ENCODE assay signal across 1 cellular context in the genomic region with DNA sequence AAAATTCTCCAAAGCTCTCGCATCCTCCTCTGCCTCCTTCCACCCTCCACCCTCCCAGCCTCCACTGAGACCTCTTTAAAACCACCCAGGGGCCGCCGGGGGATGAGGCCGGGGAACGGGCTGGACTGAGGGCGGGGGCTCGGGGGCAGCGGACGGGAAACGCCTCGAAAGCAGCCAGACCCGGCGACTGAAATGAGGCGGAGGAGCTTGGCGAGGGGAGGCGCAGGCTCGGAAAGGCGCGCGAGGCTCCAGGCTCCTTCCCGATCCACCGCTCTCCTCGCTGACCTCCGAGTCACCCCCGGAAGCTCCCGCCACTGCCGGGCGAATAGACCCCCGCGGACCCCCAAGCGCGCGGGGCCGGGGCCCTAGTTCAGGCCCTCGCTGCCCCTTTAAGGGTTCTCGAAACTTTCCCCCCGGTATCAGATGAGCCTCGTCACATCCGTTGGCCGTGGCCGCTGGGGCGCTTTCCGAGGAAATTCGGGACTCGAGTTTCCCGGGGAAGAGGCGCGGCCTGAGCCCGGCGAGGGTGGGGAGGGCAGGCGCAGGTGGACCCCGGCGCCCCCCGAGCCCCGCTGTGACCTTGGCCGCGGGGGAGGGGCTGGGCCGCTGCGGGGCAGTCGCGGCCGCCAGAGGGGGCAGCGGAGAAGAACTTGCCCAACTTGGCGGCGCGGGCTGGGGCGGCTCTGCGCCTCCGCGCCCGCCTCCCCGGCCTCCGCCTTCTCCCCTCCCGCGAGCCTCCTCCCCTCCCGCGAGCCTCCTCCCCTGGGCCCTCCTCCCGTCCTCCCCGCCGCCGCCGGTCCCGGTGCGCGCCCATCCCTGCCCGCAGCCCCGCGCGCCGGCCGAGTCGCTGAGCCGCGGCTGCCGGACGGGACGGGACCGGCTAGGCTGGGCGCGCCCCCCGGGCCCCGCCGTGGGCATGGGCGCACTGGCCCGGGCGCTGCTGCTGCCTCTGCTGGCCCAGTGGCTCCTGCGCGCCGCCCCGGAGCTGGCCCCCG.
TF ChIP-seq lines count a peak whose summit lies in the region.

A gene (plus strand): TSS at position 813 of the 995 bp plus-strand sequence. CDS start 104 bp downstream, at position 917.

TF ChIP-seq in WTC11, 78 proteins besides CTCF, POLR2A, EP300 and RAD21 (continued from another document):
- TF ChIP-seq, protein P1, sequence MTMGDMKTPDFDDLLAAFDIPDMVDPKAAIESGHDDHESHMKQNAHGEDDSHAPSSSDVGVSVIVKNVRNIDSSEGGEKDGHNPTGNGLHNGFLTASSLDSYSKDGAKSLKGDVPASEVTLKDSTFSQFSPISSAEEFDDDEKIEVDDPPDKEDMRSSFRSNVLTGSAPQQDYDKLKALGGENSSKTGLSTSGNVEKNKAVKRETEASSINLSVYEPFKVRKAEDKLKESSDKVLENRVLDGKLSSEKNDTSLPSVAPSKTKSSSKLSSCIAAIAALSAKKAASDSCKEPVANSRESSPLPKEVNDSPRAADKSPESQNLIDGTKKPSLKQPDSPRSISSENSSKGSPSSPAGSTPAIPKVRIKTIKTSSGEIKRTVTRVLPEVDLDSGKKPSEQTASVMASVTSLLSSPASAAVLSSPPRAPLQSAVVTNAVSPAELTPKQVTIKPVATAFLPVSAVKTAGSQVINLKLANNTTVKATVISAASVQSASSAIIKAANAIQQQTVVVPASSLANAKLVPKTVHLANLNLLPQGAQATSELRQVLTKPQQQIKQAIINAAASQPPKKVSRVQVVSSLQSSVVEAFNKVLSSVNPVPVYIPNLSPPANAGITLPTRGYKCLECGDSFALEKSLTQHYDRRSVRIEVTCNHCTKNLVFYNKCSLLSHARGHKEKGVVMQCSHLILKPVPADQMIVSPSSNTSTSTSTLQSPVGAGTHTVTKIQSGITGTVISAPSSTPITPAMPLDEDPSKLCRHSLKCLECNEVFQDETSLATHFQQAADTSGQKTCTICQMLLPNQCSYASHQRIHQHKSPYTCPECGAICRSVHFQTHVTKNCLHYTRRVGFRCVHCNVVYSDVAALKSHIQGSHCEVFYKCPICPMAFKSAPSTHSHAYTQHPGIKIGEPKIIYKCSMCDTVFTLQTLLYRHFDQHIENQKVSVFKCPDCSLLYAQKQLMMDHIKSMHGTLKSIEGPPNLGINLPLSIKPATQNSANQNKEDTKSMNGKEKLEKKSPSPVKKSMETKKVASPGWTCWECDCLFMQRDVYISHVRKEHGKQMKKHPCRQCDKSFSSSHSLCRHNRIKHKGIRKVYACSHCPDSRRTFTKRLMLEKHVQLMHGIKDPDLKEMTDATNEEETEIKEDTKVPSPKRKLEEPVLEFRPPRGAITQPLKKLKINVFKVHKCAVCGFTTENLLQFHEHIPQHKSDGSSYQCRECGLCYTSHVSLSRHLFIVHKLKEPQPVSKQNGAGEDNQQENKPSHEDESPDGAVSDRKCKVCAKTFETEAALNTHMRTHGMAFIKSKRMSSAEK (CRISPR knock-in tag; IDR thresholded peaks at IDR 0.05; ENCODE audit: borderline replicate concordance), result no peak
- TF ChIP-seq, protein P2, sequence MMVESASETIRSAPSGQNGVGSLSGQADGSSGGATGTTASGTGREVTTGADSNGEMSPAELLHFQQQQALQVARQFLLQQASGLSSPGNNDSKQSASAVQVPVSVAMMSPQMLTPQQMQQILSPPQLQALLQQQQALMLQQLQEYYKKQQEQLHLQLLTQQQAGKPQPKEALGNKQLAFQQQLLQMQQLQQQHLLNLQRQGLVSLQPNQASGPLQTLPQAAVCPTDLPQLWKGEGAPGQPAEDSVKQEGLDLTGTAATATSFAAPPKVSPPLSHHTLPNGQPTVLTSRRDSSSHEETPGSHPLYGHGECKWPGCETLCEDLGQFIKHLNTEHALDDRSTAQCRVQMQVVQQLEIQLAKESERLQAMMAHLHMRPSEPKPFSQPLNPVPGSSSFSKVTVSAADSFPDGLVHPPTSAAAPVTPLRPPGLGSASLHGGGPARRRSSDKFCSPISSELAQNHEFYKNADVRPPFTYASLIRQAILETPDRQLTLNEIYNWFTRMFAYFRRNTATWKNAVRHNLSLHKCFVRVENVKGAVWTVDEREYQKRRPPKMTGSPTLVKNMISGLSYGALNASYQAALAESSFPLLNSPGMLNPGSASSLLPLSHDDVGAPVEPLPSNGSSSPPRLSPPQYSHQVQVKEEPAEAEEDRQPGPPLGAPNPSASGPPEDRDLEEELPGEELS (CRISPR knock-in tag; IDR thresholded peaks at IDR 0.05), result peak; percentile 13; the same call in 1 of the 2 replicates
- TF ChIP-seq NR1H2 (CRISPR knock-in tag; IDR thresholded peaks at IDR 0.05), result no peak
- 0 out of 2 replicates have a peak, but pooled peaks have one; percentile 52 for TF ChIP-seq TEAD1 (CRISPR knock-in tag; IDR thresholded peaks at IDR 0.05)
- no peak for TF ChIP-seq RELA (CRISPR knock-in tag; IDR thresholded peaks at IDR 0.05; ENCODE audit: borderline replicate concordance)
- peak; percentile 64; the same call in 1 of the 2 replicates for TF ChIP-seq KAT7 (CRISPR knock-in tag; IDR thresholded peaks at IDR 0.05; ENCODE audit: borderline replicate concordance)
- no peak for TF ChIP-seq ZNF121 (CRISPR knock-in tag; IDR thresholded peaks at IDR 0.05)
- TF ChIP-seq SMAD4 (CRISPR knock-in tag; IDR thresholded peaks at IDR 0.05), result no peak
- TF ChIP-seq, protein P3, sequence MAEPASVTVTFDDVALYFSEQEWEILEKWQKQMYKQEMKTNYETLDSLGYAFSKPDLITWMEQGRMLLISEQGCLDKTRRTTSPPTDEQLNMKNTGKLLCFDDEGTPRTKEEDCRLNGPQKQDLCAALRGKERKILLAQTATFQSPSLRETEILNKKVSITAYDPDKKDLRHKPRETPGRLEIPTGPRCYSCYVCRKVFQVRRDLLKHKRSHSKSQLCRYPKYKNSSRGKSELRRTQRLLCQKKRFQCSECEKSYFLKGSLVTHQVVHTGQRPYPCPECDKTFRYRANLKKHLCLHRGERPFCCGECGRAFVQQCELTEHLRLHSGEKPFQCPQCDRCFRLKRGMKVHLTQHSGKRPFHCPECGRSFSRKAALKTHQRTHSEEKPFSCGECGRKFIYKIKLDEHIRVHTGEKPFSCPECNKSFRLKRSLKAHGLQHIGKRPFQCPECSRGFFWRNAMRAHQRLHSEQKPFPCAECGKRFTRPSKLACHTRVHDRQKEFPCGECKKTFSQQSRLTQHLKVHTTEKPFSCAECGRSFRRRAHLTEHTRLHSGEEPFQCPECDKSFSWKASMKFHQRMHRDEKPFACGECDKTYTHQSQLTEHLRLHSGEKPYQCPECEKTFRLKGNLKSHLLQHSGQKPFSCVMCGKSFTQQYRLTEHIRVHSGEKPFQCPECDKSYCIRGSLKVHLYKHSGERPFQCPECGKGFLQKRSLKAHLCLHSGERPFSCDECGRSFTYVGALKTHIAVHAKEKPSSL (CRISPR knock-in tag; conservative IDR thresholded peaks at IDR 0.05), result no peak
